8 cellular contexts compared by ENCODE assay signal in the genomic region with DNA sequence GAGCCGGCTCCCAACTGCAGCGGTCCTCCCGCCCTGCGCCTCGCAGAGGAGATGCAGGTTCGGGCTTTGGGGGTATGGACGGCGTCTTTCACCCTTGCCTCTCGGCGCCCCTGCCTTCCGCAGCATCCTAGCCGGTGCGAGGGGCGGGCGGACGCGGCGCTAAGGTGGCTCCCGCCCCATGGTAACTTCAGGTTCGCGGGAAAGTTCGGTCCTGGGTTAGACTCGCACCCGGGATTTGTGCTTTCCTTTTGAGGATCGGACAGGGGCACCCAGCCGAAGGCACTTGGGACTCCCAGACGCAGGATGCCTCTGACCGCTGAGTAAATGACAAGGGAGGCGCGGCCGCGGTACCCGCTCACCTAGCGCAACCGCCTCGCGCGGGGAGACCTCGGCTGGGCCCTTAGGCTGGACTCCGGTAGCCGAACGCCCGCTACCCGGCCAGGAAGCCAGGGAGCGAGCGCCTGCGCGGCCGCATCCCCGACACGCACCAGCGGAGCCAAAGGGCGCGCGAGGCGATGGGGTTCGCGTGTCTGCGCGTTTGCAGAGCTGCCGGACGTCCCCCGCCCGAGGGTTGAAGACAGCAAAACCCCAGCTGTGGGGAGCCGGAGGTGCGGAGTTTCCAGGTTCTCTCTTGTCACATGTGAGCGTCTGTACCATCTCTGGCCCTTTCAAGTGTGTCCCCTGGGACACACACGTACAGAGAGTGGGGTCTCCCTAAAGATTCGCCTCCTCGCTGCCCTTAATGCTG. TPM values are rescaled to one million over a fixed set of nuclear protein-coding genes. Genes with fewer than 3 reads are reported as not detected.
DNase-seq lines count a peak whose midpoint lies in the region; ATAC-seq and TF ChIP-seq lines count a peak whose summit lies in the region.

No MANE protein-coding gene starts in this region.

- DNase-seq in NCI-H82 (lab: John Stamatoyannopoulos, UW) (peak; percentile 33), NCI-H82 treated with DMSO at 0.1 percent for 48 hours (lab: John Stamatoyannopoulos, UW; ENCODE audit: unreplicated experiment) (no peak), SK-N-MC (ENCODE audit: low read depth, low spot score) (no peak), epithelial cell of proximal tubule (ENCODE audit: low read depth) (no peak), neural progenitor cell (ENCODE audit: low spot score) (peak; percentile 69), SIG-M5 (lab: John Stamatoyannopoulos, UW) (no peak), NCI-H187 treated with DMSO at 0.1 percent for 48 hours (lab: John Stamatoyannopoulos, UW) (no peak)

- no peaks in the 10 kb centered on the region for H3F3A ChIP-seq in neural progenitor cell (ENCODE audit: low read depth)

- H3K4me1 ChIP-seq in neural progenitor cell: peaks cover 21% of the 10 kb centered on the region

- ATAC-seq in HG02642 (IDR thresholded peaks at IDR 0.05; ENCODE audit: poor library complexity, unreplicated experiment): peak; percentile 47

- H2AFZ ChIP-seq in neural progenitor cell (replicated peaks): peak overlapping the region; percentile 59

- peak overlapping the region; percentile 97 for H3K4me3 Mint-ChIP-seq in neural progenitor cell

- H3K36me3 Mint-ChIP-seq in neural progenitor cell: peaks cover 2% of the 10 kb centered on the region

- H3K9me3 ChIP-seq in SK-N-MC (ENCODE audit: low read depth, low read length) (no peaks in the 10 kb centered on the region), neural progenitor cell (ENCODE audit: low read depth) (no peaks in the 10 kb centered on the region)

- H3K27me3 Mint-ChIP-seq in neural progenitor cell (ENCODE audit: insufficient read depth, low read depth): peaks cover 9% of the 10 kb centered on the region

- H3K27ac ChIP-seq in SK-N-MC: no peak overlapping the region
- H3K27ac ChIP-seq in neural progenitor cell: no peak overlapping the region

- H3K79me2 ChIP-seq in neural progenitor cell (ENCODE audit: low read depth): no peaks in the 10 kb centered on the region

- peaks cover 28% of the 10 kb centered on the region for H3K4me1 Mint-ChIP-seq in neural progenitor cell

- no peak for TF ChIP-seq CTCF in epithelial cell of proximal tubule (conservative IDR thresholded peaks at IDR 0.05; ENCODE audit: low read depth, low read length)
- TF ChIP-seq CTCF in neural progenitor cell (IDR thresholded peaks at IDR 0.05): no peak

- no peaks in the 10 kb centered on the region for H3K9me3 Mint-ChIP-seq in neural progenitor cell

- H3K9ac ChIP-seq in SK-N-MC (ENCODE audit: insufficient read length): no peak overlapping the region
- no peak overlapping the region for H3K9ac ChIP-seq in neural progenitor cell

- peak overlapping the region; percentile 99 for H3K4me2 ChIP-seq in neural progenitor cell

- no peaks in the 10 kb centered on the region for H4K20me1 ChIP-seq in neural progenitor cell (ENCODE audit: low read depth)

- peaks cover 100% of the 10 kb centered on the region for H3K27me3 ChIP-seq in neural progenitor cell

- H3K36me3 ChIP-seq in SK-N-MC (ENCODE audit: insufficient read depth, low read length) (no peaks in the 10 kb centered on the region), neural progenitor cell (no peaks in the 10 kb centered on the region)

- peak overlapping the region; percentile 85 for H3K27ac Mint-ChIP-seq in neural progenitor cell

- H3K4me3 ChIP-seq in SK-N-MC (peak overlapping the region; percentile 76), epithelial cell of proximal tubule (ENCODE audit: low read depth, low read length) (peak overlapping the region; percentile 58), neural progenitor cell (peak overlapping the region; percentile 67)

RNA-seq across cellular contexts. Expression of gene RSPO3, which starts 1.1 kb away (rescaled TPM):
- total RNA-seq in epithelial cell of proximal tubule: 0.35 TPM in 1 of 2 replicates, not detected in the other
- 0.81 and 2.4 TPM in 2 replicates for total RNA-seq in neural progenitor cell (ENCODE audit: low replicate concordance)

Comparison
In these comparisons a context has a peak if more than half of its experiments do, and no peak if none do; other contexts are left out.
1. DNase-seq: peak in NCI-H82 (single experiment) and neural progenitor cell (single experiment); none in NCI-H82 treated with DMSO at 0.1 percent for 48 hours (single experiment), SK-N-MC (single experiment), epithelial cell of proximal tubule (single experiment), SIG-M5 (single experiment) and NCI-H187 treated with DMSO at 0.1 percent for 48 hours (single experiment).
2. Peak in every context shown above with its lines, with median percentiles within 50 percentile points of each other: H3K4me3 ChIP-seq.